ENCODE assay signal across 19 cellular contexts in the genomic region with DNA sequence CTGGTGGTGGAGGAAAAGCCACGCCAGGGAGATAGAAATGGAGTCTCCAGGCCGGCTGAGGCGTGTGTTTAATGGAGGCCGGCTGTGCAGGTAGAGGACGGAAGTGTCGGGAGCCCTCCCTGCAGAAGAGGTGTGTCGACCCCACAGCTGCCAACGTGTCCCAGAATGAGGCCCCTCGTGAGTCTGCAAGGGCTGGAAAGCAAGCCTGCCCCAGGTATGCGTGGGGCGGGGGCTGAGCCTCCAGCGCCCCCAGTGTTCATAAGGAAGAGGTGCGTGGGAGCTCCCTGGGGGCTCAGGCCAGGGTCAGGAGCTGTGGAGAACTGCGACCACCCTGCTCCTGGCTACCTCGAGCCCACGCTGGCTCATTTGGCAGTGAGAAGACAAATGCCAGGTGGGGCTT. TPM values are rescaled to one million over a fixed set of nuclear protein-coding genes. Genes with fewer than 3 reads are reported as not detected.
A peak's percentile ranks its signal among the peaks of the same experiment; 100 is the strongest.
DNase-seq lines count a peak whose midpoint lies in the region; ATAC-seq and TF ChIP-seq lines count a peak whose summit lies in the region.
"Had no signal": no experiment of that assay in that cellular context is flagged by ENCODE, and none has a peak within 500 bp of the region (broad histone marks: within the 10 kb centered on the region; RNA-seq: fewer than 3 reads in every experiment).

No MANE protein-coding gene starts in this region.

- POLR2A ChIA-PET in HCT116 (lab: Charles Lee) = no interaction called here

- H3K9ac ChIP-seq in HCT116 (ENCODE audit: low read length) (no peak overlapping the region), neural progenitor cell (no peak overlapping the region)
- H3K9ac ChIP-seq: parathyroid adenoma had no signal

- peak; percentile 18 for TF ChIP-seq RAD21 in HCT116 (IDR thresholded peaks at IDR 0.05; ENCODE audit: low read depth)

- no peaks in the 10 kb centered on the region for H3K36me3 ChIP-seq in HCT116 (ENCODE audit: control insufficient read depth in 1 of 2, insufficient read depth in 2 of 2, low read length in 2 of 2)
- H3K36me3 ChIP-seq in neural progenitor cell = no peaks in the 10 kb centered on the region

- no TSS peak for BruUV-seq in HCT116 (replicated peaks; lab: Mats Ljungman, UMichigan)

- no peaks in the 10 kb centered on the region for H3K36me3 Mint-ChIP-seq in brain
- H3K36me3 Mint-ChIP-seq in neural progenitor cell = no peaks in the 10 kb centered on the region

- H3K9me3 ChIP-seq in HCT116 (ENCODE audit: control insufficient read depth in 1 of 2, insufficient read depth in 1 of 2, low read depth in 1 of 2, low read length in 2 of 2) (no peaks in the 10 kb centered on the region), neural progenitor cell (ENCODE audit: low read depth) (no peaks in the 10 kb centered on the region)
- H3K9me3 ChIP-seq: A549 had no signal

- H3F3A ChIP-seq in neural progenitor cell (ENCODE audit: low read depth) = peaks cover 23% of the 10 kb centered on the region

- peaks cover 31% of the 10 kb centered on the region for H3K27me3 ChIP-seq in HCT116 (ENCODE audit: insufficient read depth, low read length)
- peaks cover 47% of the 10 kb centered on the region for H3K27me3 ChIP-seq in neural progenitor cell

- DNase-seq in NCI-H82 (lab: John Stamatoyannopoulos, UW) (peak; percentile 57), NCI-H82 treated with DMSO at 0.1 percent for 48 hours (lab: John Stamatoyannopoulos, UW; ENCODE audit: unreplicated experiment) (no peak), HCT116 (ENCODE audit: low read depth, low spot score) (no peak), neural progenitor cell (ENCODE audit: low spot score) (peak; percentile 57), Ammon's horn (ENCODE audit: low spot score) (no peak)
- no peak for DNase-seq in activated CD8-positive, alpha-beta memory T cell treated with anti-CD3 and anti-CD28 coated beads for 24 hours
- DNase-seq: activated CD4-positive, alpha-beta T cell treated with anti-CD3 and anti-CD28 coated beads, Interleukin-2, amount 10 ng/mL, durations not matched to agents 7 days and 5 days; amniotic stem cell; Calu3; dermis blood vessel endothelial cell; NCI-H1436 treated with DMSO at 0.1 percent for 48 hours; NCI-H524 treated with DMSO at 0.1 percent for 48 hours; RPMI8226; stimulated activated CD4-positive, alpha-beta T cell treated with anti-CD3 and anti-CD28 coated beads, Interleukin-12 subunit alpha, Interleukin-12 subunit beta, amount 100 ng/mL, for 4 hours had no signal

- H3K9me3 Mint-ChIP-seq in brain (peaks cover 0 to 3% (median 0%) of the 10 kb centered on the region in 5 experiments), neural progenitor cell (no peaks in the 10 kb centered on the region)
- H3K9me3 Mint-ChIP-seq: activated CD4-positive, alpha-beta T cell treated with anti-CD3 and anti-CD28 coated beads, Interleukin-2, amount 10 ng/mL, durations not matched to agents 7 days and 5 days; T-helper 1 cell treated with Interleukin-12 subunit alpha and Interleukin-12 subunit beta and Interleukin-4 antibody, amounts not matched to agents 30 μg/mL and 1 μg/mL, for 36 hours had no signal

- no peaks in the 10 kb centered on the region for H3K9me2 ChIP-seq in HCT116 (ENCODE audit: insufficient read depth)

- H3K4me3 ChIP-seq in HCT116 (replicated peaks in 1 of 2; ENCODE audit: low read depth in 1 of 2, low read length in 2 of 2) (no peak overlapping the region), neural progenitor cell (no peak overlapping the region)
- H3K4me3 ChIP-seq: A549 had no signal

- peak overlapping the region; percentile 40 to 98 (median 92) for H3K27ac Mint-ChIP-seq in brain
- peak overlapping the region; percentile 72 for H3K27ac Mint-ChIP-seq in neural progenitor cell
- H3K27ac Mint-ChIP-seq: activated CD4-positive, alpha-beta T cell treated with anti-CD3 and anti-CD28 coated beads, Interleukin-2, amount 10 ng/mL, durations not matched to agents 7 days and 5 days had no signal

- H3K4me2 ChIP-seq in HCT116 (ENCODE audit: low read length) (no peak overlapping the region), neural progenitor cell (no peak overlapping the region)
- H3K4me2 ChIP-seq: A549 had no signal

- H3K4me1 Mint-ChIP-seq in brain (peaks cover 92% of the 10 kb centered on the region), neural progenitor cell (peaks cover 72% of the 10 kb centered on the region)

- peak in 2 of 3 experiments; percentile 43 to 56; a peak in 4 of 6 replicates for TF ChIP-seq CTCF in HCT116 (IDR thresholded peaks at IDR 0.05 in 2 of 3, conservative IDR thresholded peaks at IDR 0.05 in 1 of 3; ENCODE audit: borderline replicate concordance in 1 of 3, insufficient read depth in 1 of 3, low read depth in 2 of 3, low read length in 2 of 3)
- peak in 1 of 2 experiments; percentile 36 for TF ChIP-seq CTCF in brain (conservative IDR thresholded peaks at IDR 0.05)
- peak; percentile 63 for TF ChIP-seq CTCF in neural progenitor cell (IDR thresholded peaks at IDR 0.05)

- H3K27ac ChIP-seq in HCT116 (ENCODE audit: low read depth, low read length) (no peak overlapping the region), neural progenitor cell (no peak overlapping the region)
- H3K27ac ChIP-seq: A549, parathyroid adenoma had no signal

- H3K79me2 ChIP-seq in HCT116 (ENCODE audit: insufficient read depth, low read length) (no peaks in the 10 kb centered on the region), neural progenitor cell (ENCODE audit: low read depth) (no peaks in the 10 kb centered on the region)
- H3K79me2 ChIP-seq: parathyroid adenoma had no signal

- H4K20me1 ChIP-seq in HCT116 (ENCODE audit: insufficient read depth) (no peaks in the 10 kb centered on the region), neural progenitor cell (ENCODE audit: low read depth) (no peaks in the 10 kb centered on the region)

- H3K4me1 ChIP-seq in HCT116 (ENCODE audit: control insufficient read depth in 1 of 2, insufficient read depth in 2 of 2, low read length in 2 of 2) (peaks cover 4 to 5% of the 10 kb centered on the region in 2 experiments; a peak in 2 of 4 replicates), neural progenitor cell (peaks cover 33% of the 10 kb centered on the region)
- H3K4me1 ChIP-seq: A549 had no signal

- ATAC-seq in HCT116 (peak; percentile 68), GM21360 (IDR thresholded peaks at IDR 0.05; ENCODE audit: unreplicated experiment) (no peak)

- RAD21 ChIA-PET in HCT116 (lab: Charles Lee; ENCODE audit: low non-redundant PET in 1 of 2, low total read pairs in 2 of 2, uncharacterized antibody in 2 of 2, unreplicated experiment in 2 of 2) = no interaction called here

- H2AFZ ChIP-seq in HCT116 (ENCODE audit: low read depth, low read length, poor library complexity, severe bottlenecking) (no peak overlapping the region), neural progenitor cell (replicated peaks) (no peak overlapping the region)
- H2AFZ ChIP-seq: parathyroid adenoma had no signal

- no peak for TF ChIP-seq POLR2A in HCT116 (IDR thresholded peaks at IDR 0.05; ENCODE audit: borderline replicate concordance, extremely low read depth, insufficient read depth, insufficient read length)

- H3K4me3 Mint-ChIP-seq in brain (peak overlapping the region in 1 of 5 experiments; percentile 13), neural progenitor cell (no peak overlapping the region)
- H3K4me3 Mint-ChIP-seq: activated CD4-positive, alpha-beta T cell treated with anti-CD3 and anti-CD28 coated beads, Interleukin-2, amount 10 ng/mL, durations not matched to agents 7 days and 5 days; T-helper 1 cell treated with Interleukin-12 subunit alpha and Interleukin-12 subunit beta and Interleukin-4 antibody, amounts not matched to agents 30 μg/mL and 1 μg/mL, for 36 hours had no signal

- intact Hi-C loops in HCT116 (cut with micrococcal nuclease) = loop anchor here (10.0 kb wide), 1 partner anchor 194 kb away; the partner anchor contains the start of genes NCAPD3 and VPS26B

- CTCF ChIA-PET in HCT116 (lab: Charles Lee) = interaction anchor here (1.0 kb wide), 1 partner anchor 20 kb away, joined by 3 read pairs; no protein-coding TSS in a partner anchor

- H3K27me3 Mint-ChIP-seq in brain = peaks cover 9% of the 10 kb centered on the region
- peaks cover 49% of the 10 kb centered on the region for H3K27me3 Mint-ChIP-seq in neural progenitor cell (ENCODE audit: insufficient read depth, low read depth)

TF ChIP-seq in HCT116, 20 proteins besides CTCF, POLR2A, EP300 and RAD21 (continues in another document):
- TF ChIP-seq, protein P1, sequence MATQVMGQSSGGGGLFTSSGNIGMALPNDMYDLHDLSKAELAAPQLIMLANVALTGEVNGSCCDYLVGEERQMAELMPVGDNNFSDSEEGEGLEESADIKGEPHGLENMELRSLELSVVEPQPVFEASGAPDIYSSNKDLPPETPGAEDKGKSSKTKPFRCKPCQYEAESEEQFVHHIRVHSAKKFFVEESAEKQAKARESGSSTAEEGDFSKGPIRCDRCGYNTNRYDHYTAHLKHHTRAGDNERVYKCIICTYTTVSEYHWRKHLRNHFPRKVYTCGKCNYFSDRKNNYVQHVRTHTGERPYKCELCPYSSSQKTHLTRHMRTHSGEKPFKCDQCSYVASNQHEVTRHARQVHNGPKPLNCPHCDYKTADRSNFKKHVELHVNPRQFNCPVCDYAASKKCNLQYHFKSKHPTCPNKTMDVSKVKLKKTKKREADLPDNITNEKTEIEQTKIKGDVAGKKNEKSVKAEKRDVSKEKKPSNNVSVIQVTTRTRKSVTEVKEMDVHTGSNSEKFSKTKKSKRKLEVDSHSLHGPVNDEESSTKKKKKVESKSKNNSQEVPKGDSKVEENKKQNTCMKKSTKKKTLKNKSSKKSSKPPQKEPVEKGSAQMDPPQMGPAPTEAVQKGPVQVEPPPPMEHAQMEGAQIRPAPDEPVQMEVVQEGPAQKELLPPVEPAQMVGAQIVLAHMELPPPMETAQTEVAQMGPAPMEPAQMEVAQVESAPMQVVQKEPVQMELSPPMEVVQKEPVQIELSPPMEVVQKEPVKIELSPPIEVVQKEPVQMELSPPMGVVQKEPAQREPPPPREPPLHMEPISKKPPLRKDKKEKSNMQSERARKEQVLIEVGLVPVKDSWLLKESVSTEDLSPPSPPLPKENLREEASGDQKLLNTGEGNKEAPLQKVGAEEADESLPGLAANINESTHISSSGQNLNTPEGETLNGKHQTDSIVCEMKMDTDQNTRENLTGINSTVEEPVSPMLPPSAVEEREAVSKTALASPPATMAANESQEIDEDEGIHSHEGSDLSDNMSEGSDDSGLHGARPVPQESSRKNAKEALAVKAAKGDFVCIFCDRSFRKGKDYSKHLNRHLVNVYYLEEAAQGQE (IDR thresholded peaks at IDR 0.05; ENCODE audit: low read depth) = no peak
- TF ChIP-seq ZFX (IDR thresholded peaks at IDR 0.05) = no peak
- no peak for TF ChIP-seq ZNF274 (IDR thresholded peaks at IDR 0.05; ENCODE audit: low read depth, low read length)
- no peak for TF ChIP-seq SP1 (IDR thresholded peaks at IDR 0.05; ENCODE audit: low read depth)

RNA-seq across cellular contexts. Expression of gene JAM3, which starts 38.0 kb away (rescaled TPM):
- total RNA-seq in HCT116 (2021; ENCODE audit: unreplicated experiment) (0.25 TPM), neural progenitor cell (ENCODE audit: low replicate concordance) (65.9 and 68.1 TPM in 2 replicates)
- 0.15 and 0.42 TPM in 2 replicates for polyA plus RNA-seq in HCT116 (2012)
- polyA plus RNA-seq in brain (ENCODE audit: insufficient read depth, low read depth, low replicate concordance) = 125 TPM
- total RNA-seq: Calu3 had no signal

Comparison
In these comparisons a context has a peak if more than half of its experiments do, and no peak if none do; other contexts are left out.
1. DNase-seq: peak in NCI-H82 (single experiment) and neural progenitor cell (single experiment); none in NCI-H82 treated with DMSO at 0.1 percent for 48 hours (single experiment), HCT116 (single experiment), activated CD8-positive, alpha-beta memory T cell treated with anti-CD3 and anti-CD28 coated beads for 24 hours (single experiment) and Ammon's horn (single experiment).
2. RNA of gene JAM3, which starts 38.0 kb away (total RNA-seq): 65.9 to 68.1 TPM in neural progenitor cell; 0.25 TPM in HCT116 (single experiment); every median in the first group is over 10 times any median in the second.